Comparison of ENCODE assay signal across 9 cellular contexts in genomic region chr16:57576429-57576870, GRCh38. TPM values are rescaled to one million over a fixed set of nuclear protein-coding genes. Genes with fewer than 3 reads are reported as not detected.
DNase-seq lines count a peak whose midpoint lies in the region; ATAC-seq and TF ChIP-seq lines count a peak whose summit lies in the region.
"Had no signal": no experiment of that assay in that cellular context is flagged by ENCODE, and none has a peak within 500 bp of the region (broad histone marks: within the 10 kb centered on the region; RNA-seq: fewer than 3 reads in every experiment).

No MANE protein-coding gene starts in this region.

- H3K27me3 Mint-ChIP-seq in activated naive CD8-positive, alpha-beta T cell treated with anti-CD3 and anti-CD28 coated beads, Interleukin-2, amount 10 ng/mL, durations not matched to agents 7 days and 5 days: no peaks in the 10 kb centered on the region

- peaks cover 48% of the 10 kb centered on the region for H3K4me1 Mint-ChIP-seq in activated naive CD8-positive, alpha-beta T cell treated with anti-CD3 and anti-CD28 coated beads, Interleukin-2, amount 10 ng/mL, durations not matched to agents 7 days and 5 days

- peak; percentile 99 for TF ChIP-seq CTCF in retinal pigment epithelial cell (conservative IDR thresholded peaks at IDR 0.05; ENCODE audit: low read depth, low read length)

- H3K36me3 Mint-ChIP-seq in activated naive CD8-positive, alpha-beta T cell treated with anti-CD3 and anti-CD28 coated beads, Interleukin-2, amount 10 ng/mL, durations not matched to agents 7 days and 5 days: peaks cover 18% of the 10 kb centered on the region

- ATAC-seq in GM21723 (IDR thresholded peaks at IDR 0.05; ENCODE audit: unreplicated experiment) (peak; percentile 72), left cardiac atrium (peak; percentile 71 to 77), GM21360 (IDR thresholded peaks at IDR 0.05; ENCODE audit: unreplicated experiment) (no peak)
- ATAC-seq in activated naive CD8-positive, alpha-beta T cell treated with anti-CD3 and anti-CD28 coated beads, Interleukin-2, amount 10 ng/mL, durations not matched to agents 7 days and 5 days (ENCODE audit: low read depth): peak; percentile 55

- POLR2A ChIA-PET in activated naive CD8-positive, alpha-beta T cell treated with anti-CD3 and anti-CD28 coated beads, Interleukin-2, amount 10 ng/mL, durations not matched to agents 7 days and 5 days (lab: Charles Lee): interaction anchor here (0.5 to 4.2 kb wide), 11 partner anchors 16 to 424 kb away, joined by 3 to 52 read pairs (median 11); partner anchors contain the start of genes ADGRG5, CCDC102A, KATNB1 and USB1

- no peak overlapping the region for H3K4me3 ChIP-seq in retinal pigment epithelial cell (ENCODE audit: low read length)

- no peaks in the 10 kb centered on the region for H3K9me3 Mint-ChIP-seq in activated naive CD8-positive, alpha-beta T cell treated with anti-CD3 and anti-CD28 coated beads, Interleukin-2, amount 10 ng/mL, durations not matched to agents 7 days and 5 days
- H3K9me3 Mint-ChIP-seq: dendritic cell treated with granulocyte-macrophage colony-stimulating factor and Interleukin-4, amounts not matched to agents 40 ng/mL and 50 ng/mL, for 4 days had no signal

- peak overlapping the region; percentile 96 for H3K27ac Mint-ChIP-seq in activated naive CD8-positive, alpha-beta T cell treated with anti-CD3 and anti-CD28 coated beads, Interleukin-2, amount 10 ng/mL, durations not matched to agents 7 days and 5 days
- H3K27ac Mint-ChIP-seq: dendritic cell treated with granulocyte-macrophage colony-stimulating factor and Interleukin-4, amounts not matched to agents 40 ng/mL and 50 ng/mL, for 4 days had no signal

- no peak overlapping the region for H3K4me3 Mint-ChIP-seq in activated naive CD8-positive, alpha-beta T cell treated with anti-CD3 and anti-CD28 coated beads, Interleukin-2, amount 10 ng/mL, durations not matched to agents 7 days and 5 days
- H3K4me3 Mint-ChIP-seq: dendritic cell treated with granulocyte-macrophage colony-stimulating factor and Interleukin-4, amounts not matched to agents 40 ng/mL and 50 ng/mL, for 4 days had no signal

- intact Hi-C loops in left cardiac atrium (cut with DNase I): loop anchor here (5.0 to 10.0 kb wide), 2 partner anchors 146 to 148 kb away; no protein-coding TSS in a partner anchor

- DNase-seq in DMS114 treated with DMSO at 0.1 percent for 48 hours (lab: John Stamatoyannopoulos, UW; ENCODE audit: unreplicated experiment) (peak; percentile 62), NCI-H1092 (lab: John Stamatoyannopoulos, UW) (peak; percentile 63), SW480 (ENCODE audit: low spot score) (peak; percentile 42), left cardiac atrium (peak; percentile 79), retinal pigment epithelial cell (ENCODE audit: low read depth) (no peak)
- DNase-seq in activated naive CD8-positive, alpha-beta T cell treated with anti-CD3 and anti-CD28 coated beads, Interleukin-2, amount 10 ng/mL, durations not matched to agents 7 days and 5 days: peak; percentile 89

RNA-seq across cellular contexts. Expression of gene ADGRG5, which starts 34.0 kb away (rescaled TPM):
- 10 to 100 TPM; 14.3 to 15.7 TPM for total RNA-seq in activated naive CD8-positive, alpha-beta T cell treated with anti-CD3 and anti-CD28 coated beads, Interleukin-2, amount 10 ng/mL, durations not matched to agents 7 days and 5 days
- total RNA-seq in left cardiac atrium: under 1 TPM; 0.18 to 0.34 TPM

RNA-seq across cellular contexts. Expression of gene CCDC102A, which starts 40.1 kb away (rescaled TPM):
- 10 to 100 TPM; 11.3 to 15.1 TPM for total RNA-seq in activated naive CD8-positive, alpha-beta T cell treated with anti-CD3 and anti-CD28 coated beads, Interleukin-2, amount 10 ng/mL, durations not matched to agents 7 days and 5 days
- total RNA-seq in left cardiac atrium: 1 to 10 TPM; 5.3 to 8.9 TPM

RNA-seq across cellular contexts. Expression of gene ADGRG1, which starts 52.0 kb away (rescaled TPM):
- total RNA-seq in activated naive CD8-positive, alpha-beta T cell treated with anti-CD3 and anti-CD28 coated beads, Interleukin-2, amount 10 ng/mL, durations not matched to agents 7 days and 5 days: 1 to 10 TPM; 4.3 to 5.6 TPM
- 10 to 100 TPM; 22.9 to 41.9 TPM for total RNA-seq in left cardiac atrium

Comparison
In these comparisons a context has a peak if more than half of its experiments do, and no peak if none do; other contexts are left out.
1. RNA of gene ADGRG5, which starts 34.0 kb away (total RNA-seq): 14.3 to 15.7 TPM in activated naive CD8-positive, alpha-beta T cell treated with anti-CD3 and anti-CD28 coated beads, Interleukin-2, amount 10 ng/mL, durations not matched to agents 7 days and 5 days; 0.18 to 0.34 TPM in left cardiac atrium; every median in the first group is over 10 times any median in the second.